ENCODE assay signal across 22 cellular contexts in the genomic region with DNA sequence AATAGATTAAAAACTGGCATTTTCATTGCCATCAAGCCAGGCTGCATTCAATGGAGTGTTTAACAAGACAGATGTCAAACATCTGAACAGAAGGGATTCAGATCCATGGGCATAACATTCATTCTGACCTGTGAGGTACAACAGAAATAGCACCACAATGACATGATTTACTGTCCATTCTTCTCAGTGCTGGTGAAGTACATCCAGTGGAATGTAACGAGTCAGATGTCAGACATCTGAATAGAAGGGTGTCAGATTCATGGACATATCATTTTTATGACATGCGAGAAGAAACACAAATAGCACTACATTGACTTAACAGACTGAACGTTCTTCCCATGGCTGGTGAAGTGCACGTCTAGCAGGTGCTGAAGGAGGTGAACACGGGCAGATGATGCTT.
A peak's percentile ranks its signal among the peaks of the same experiment; 100 is the strongest.
DNase-seq lines count a peak whose midpoint lies in the region; ATAC-seq, FAIRE-seq and TF ChIP-seq lines count a peak whose summit lies in the region.
"Had no signal": no experiment of that assay in that cellular context is flagged by ENCODE, and none has a peak within 500 bp of the region (broad histone marks: within the 10 kb centered on the region; RNA-seq: fewer than 3 reads in every experiment).

No MANE protein-coding gene starts in this region.

- H3K9ac ChIP-seq in astrocyte (ENCODE audit: low read length), result no peak overlapping the region

- H3K27me3 ChIP-seq in astrocyte (ENCODE audit: insufficient read depth, low read length) (no peaks in the 10 kb centered on the region), kidney epithelial cell (ENCODE audit: control insufficient read depth, insufficient read depth, low read length) (no peaks in the 10 kb centered on the region)
- H3K27me3 ChIP-seq: SJCRH30 had no signal

- H3K36me3 ChIP-seq in astrocyte (ENCODE audit: insufficient read depth, low read length) (no peaks in the 10 kb centered on the region), kidney epithelial cell (ENCODE audit: control insufficient read depth, insufficient read depth, low read length) (no peaks in the 10 kb centered on the region)
- H3K36me3 ChIP-seq: SJCRH30 had no signal

- no peaks in the 10 kb centered on the region for H3K9me3 ChIP-seq in astrocyte (ENCODE audit: insufficient read depth, low read depth, low read length)
- H3K9me3 ChIP-seq: SJCRH30 had no signal

- H3K79me2 ChIP-seq in astrocyte (ENCODE audit: insufficient read depth, low read length), result no peaks in the 10 kb centered on the region

- H3K4me1 ChIP-seq in astrocyte (ENCODE audit: insufficient read depth, low read length), result no peaks in the 10 kb centered on the region
- H3K4me1 ChIP-seq: SJCRH30 had no signal

- H3K27me3 Mint-ChIP-seq in astrocyte (ENCODE audit: low read depth, unreplicated experiment), result no peaks in the 10 kb centered on the region
- H3K27me3 Mint-ChIP-seq: CD4-positive, CD25-positive, alpha-beta regulatory T cell; IgD-negative memory B cell had no signal

- TF ChIP-seq CTCF in astrocyte (IDR thresholded peaks at IDR 0.05; ENCODE audit: insufficient read depth, low read depth, low read length) (no peak), kidney epithelial cell (IDR thresholded peaks at IDR 0.05; ENCODE audit: insufficient read depth, low read length, poor library complexity, severe bottlenecking) (no peak)

- no peaks in the 10 kb centered on the region for H4K20me1 ChIP-seq in astrocyte (ENCODE audit: insufficient read depth, low read length)

- DNase-seq in A172 (ENCODE audit: low spot score) (peak; percentile 14), HS-5 (ENCODE audit: low read depth) (peak; percentile 11), astrocyte (ENCODE audit: low read depth) (no peak), kidney epithelial cell (ENCODE audit: low read depth) (peak; percentile 5), NCI-H2107 (lab: John Stamatoyannopoulos, UW) (no peak), NOMO-1 treated with dmso at 0.1 percent for 144 hours (lab: John Stamatoyannopoulos, UW; ENCODE audit: unreplicated experiment) (no peak)
- DNase-seq in stimulated activated CD4-positive, alpha-beta T cell treated with anti-CD3 and anti-CD28 coated beads, Interleukin-4, amount 100 ng/mL, for 1 hour, result no peak
- DNase-seq: CD4-positive, CD25-positive, alpha-beta regulatory T cell; Karpas-422; NCI-H1417; NCI-H187; NCI-H2227 treated with DMSO at 0.1 percent for 48 hours; NCI-H510A; NCI-H748 treated with DMSO at 0.1 percent for 48 hours; SJCRH30 had no signal

- peak; percentile 83 for FAIRE-seq in astrocyte (lab: Jason Lieb, UNC)
- FAIRE-seq: G401.6, GM12892, GM18507, GM19239, H1 had no signal

- H3K4me3 Mint-ChIP-seq in astrocyte (ENCODE audit: unreplicated experiment), result no peak overlapping the region
- H3K4me3 Mint-ChIP-seq: CD4-positive, CD25-positive, alpha-beta regulatory T cell; IgD-negative memory B cell had no signal

- H3K4me2 ChIP-seq in astrocyte (ENCODE audit: low read length), result no peak overlapping the region

- H3K27ac ChIP-seq in astrocyte (ENCODE audit: low read depth, low read length), result no peak overlapping the region
- H3K27ac ChIP-seq: SJCRH30 had no signal

- no peaks in the 10 kb centered on the region for H3K36me3 Mint-ChIP-seq in astrocyte (ENCODE audit: low read depth, unreplicated experiment)
- H3K36me3 Mint-ChIP-seq: CD4-positive, CD25-positive, alpha-beta regulatory T cell; IgD-negative memory B cell had no signal

- ATAC-seq in GM19035 (IDR thresholded peaks at IDR 0.05; ENCODE audit: unreplicated experiment), result no peak

- H3K4me3 ChIP-seq in astrocyte (ENCODE audit: insufficient read depth, low read depth, low read length) (no peak overlapping the region), kidney epithelial cell (ENCODE audit: low read depth, low read length) (no peak overlapping the region)
- H3K4me3 ChIP-seq: SJCRH30 had no signal

- no peak overlapping the region for H2AFZ ChIP-seq in astrocyte (ENCODE audit: low read depth, low read length)

- H3K27ac Mint-ChIP-seq in astrocyte (ENCODE audit: unreplicated experiment), result no peak overlapping the region
- H3K27ac Mint-ChIP-seq: CD4-positive, CD25-positive, alpha-beta regulatory T cell; IgD-negative memory B cell had no signal

- H3K4me1 Mint-ChIP-seq in astrocyte (ENCODE audit: low read depth, unreplicated experiment), result peaks cover 3% of the 10 kb centered on the region
- H3K4me1 Mint-ChIP-seq: CD4-positive, CD25-positive, alpha-beta regulatory T cell; IgD-negative memory B cell had no signal

- H3K9me3 Mint-ChIP-seq in astrocyte (ENCODE audit: unreplicated experiment), result no peaks in the 10 kb centered on the region

Comparison
In these comparisons a context has a peak if more than half of its experiments do, and no peak if none do; other contexts are left out.
1. DNase-seq: peak in A172 (single experiment), HS-5 (single experiment) and kidney epithelial cell (single experiment); none in astrocyte (single experiment), stimulated activated CD4-positive, alpha-beta T cell treated with anti-CD3 and anti-CD28 coated beads, Interleukin-4, amount 100 ng/mL, for 1 hour (single experiment), NCI-H2107 (single experiment) and NOMO-1 treated with dmso at 0.1 percent for 144 hours (single experiment).